1 cellular context compared by ENCODE assay signal in genomic region chr1:180310095-180310494, GRCh38.
TF ChIP-seq lines count a peak whose summit lies in the region.

No MANE protein-coding gene starts in this region.

TF ChIP-seq in HepG2, 621 proteins besides CTCF, POLR2A, EP300 and RAD21 (continued from another document):
- TF ChIP-seq ARID5B (CRISPR knock-in tag; IDR thresholded peaks at IDR 0.05) (peak; percentile 70), FOXA3 (CRISPR knock-in tag; IDR thresholded peaks at IDR 0.05) (peak; percentile 46; the same call in 1 of the 2 replicates), CBX2 (IDR thresholded peaks at IDR 0.05; ENCODE audit: low read depth, low read length) (no peak), CBX2 (CRISPR knock-in tag; IDR thresholded peaks at IDR 0.05; ENCODE audit: low read depth) (no peak), ZNF263 (CRISPR knock-in tag; IDR thresholded peaks at IDR 0.05) (no peak), CEBPB (IDR thresholded peaks at IDR 0.05; ENCODE audit: borderline replicate concordance, low read depth, low read length) (peak; percentile 95), PRMT3 (CRISPR knock-in tag; IDR thresholded peaks at IDR 0.05; ENCODE audit: borderline replicate concordance, low read depth) (no peak), HNF4A (CRISPR knock-in tag; IDR thresholded peaks at IDR 0.05) (peak; percentile 55), PAXIP1 (CRISPR knock-in tag; conservative IDR thresholded peaks at IDR 0.05) (no peak), CREM (IDR thresholded peaks at IDR 0.05) (0 out of 2 replicates have a peak, but pooled peaks have one; percentile 11), CREM (CRISPR knock-in tag; IDR thresholded peaks at IDR 0.05) (no peak), HMGXB3 (CRISPR knock-in tag; IDR thresholded peaks at IDR 0.05; ENCODE audit: borderline replicate concordance) (no peak), MXD1 (CRISPR knock-in tag; IDR thresholded peaks at IDR 0.05) (no peak), SOX13 (IDR thresholded peaks at IDR 0.05) (no peak), SOX13 (CRISPR knock-in tag; conservative IDR thresholded peaks at IDR 0.05 in 1 of 2, IDR thresholded peaks at IDR 0.05 in 1 of 2) (0 out of 4 replicates have a peak, but pooled peaks of 1 of the 2 experiments have one; percentile 12), KAT8 (CRISPR knock-in tag; IDR thresholded peaks at IDR 0.05) (no peak), MYNN (CRISPR knock-in tag; IDR thresholded peaks at IDR 0.05; ENCODE audit: low read depth) (no peak), SRSF4 (IDR thresholded peaks at IDR 0.05; ENCODE audit: low read depth, low read length, poor library complexity, severe bottlenecking) (no peak), HNRNPK (IDR thresholded peaks at IDR 0.05; ENCODE audit: low read depth, low read length, poor library complexity, severe bottlenecking) (no peak), TFDP2 (CRISPR knock-in tag; IDR thresholded peaks at IDR 0.05) (no peak), SALL1 (CRISPR knock-in tag; IDR thresholded peaks at IDR 0.05) (peak; percentile 45; the same call in 1 of the 2 replicates), CBX5 (CRISPR knock-in tag; IDR thresholded peaks at IDR 0.05; ENCODE audit: borderline replicate concordance) (peak; percentile 54; the same call in 1 of the 2 replicates), ZNF225 (CRISPR knock-in tag; IDR thresholded peaks at IDR 0.05) (no peak), MIXL1 (CRISPR knock-in tag; IDR thresholded peaks at IDR 0.05) (no peak), ETV5 (CRISPR knock-in tag; IDR thresholded peaks at IDR 0.05; ENCODE audit: borderline replicate concordance) (no peak), MIER2 (CRISPR knock-in tag; IDR thresholded peaks at IDR 0.05) (no peak), HMG20A (CRISPR knock-in tag; IDR thresholded peaks at IDR 0.05; ENCODE audit: borderline replicate concordance) (peak; percentile 18; the same call in 1 of the 2 replicates), ZSCAN22 (CRISPR knock-in tag; IDR thresholded peaks at IDR 0.05) (no peak), BORCS8-MEF2B (CRISPR knock-in tag; IDR thresholded peaks at IDR 0.05) (no peak), ZFY (CRISPR knock-in tag; IDR thresholded peaks at IDR 0.05) (no peak), GATAD2A (CRISPR knock-in tag; IDR thresholded peaks at IDR 0.05) (peak; percentile 70), ZMYM3 (CRISPR knock-in tag; IDR thresholded peaks at IDR 0.05) (no peak), RARA (CRISPR knock-in tag; IDR thresholded peaks at IDR 0.05) (peak; percentile 81)
